In genomic region chr3:172193436-172193835, GRCh38 we compare ENCODE assay signal across 22 cellular contexts.
DNase-seq lines count a peak whose midpoint lies in the region; ATAC-seq and TF ChIP-seq lines count a peak whose summit lies in the region.
"Had no signal": no experiment of that assay in that cellular context is flagged by ENCODE, and none has a peak within 500 bp of the region (broad histone marks: within the 10 kb centered on the region; RNA-seq: fewer than 3 reads in every experiment).

No MANE protein-coding gene starts in this region.

- H3K4me3 ChIP-seq in trophoblast cell (ENCODE audit: low read depth, low read length) (no peak overlapping the region), tibial artery (no peak overlapping the region)
- H3K4me3 ChIP-seq: BLaER1, HAP-1 had no signal

- H4K91ac ChIP-seq in trophoblast cell (ENCODE audit: low read depth, low read length), result no peak overlapping the region

- no CpG with 5 or more reads among the region's 1 CpG for WGBS in trophoblast cell (ENCODE audit: extremely low coverage, insufficient coverage, insufficient read length)

- no peak overlapping the region for H2AK5ac ChIP-seq in trophoblast cell (ENCODE audit: low read length)

- intact Hi-C loops in Calu3 (cut with micrococcal nuclease; ENCODE audit: unreplicated experiment) (no loop called here), tibial artery (cut with DNase I; ENCODE audit: low total_unique reads) (no loop called here)

- no peak overlapping the region for H3K23ac ChIP-seq in trophoblast cell (ENCODE audit: low read length)

- no peak overlapping the region for H4K12ac ChIP-seq in trophoblast cell (ENCODE audit: low read depth, low read length)

- H3K4me3 Mint-ChIP-seq in Calu3 (ENCODE audit: low read depth, unreplicated experiment) (no peak overlapping the region), chondrocyte (ENCODE audit: unreplicated experiment) (no peak overlapping the region)
- no peak overlapping the region for H3K4me3 Mint-ChIP-seq in natural killer cell treated with Interleukin-12 subunit alpha and Interleukin-12 subunit beta and Interleukin-15 and Interleukin-18, amount 100 ng/mL, for 72 hours
- H3K4me3 Mint-ChIP-seq: CD8-positive, alpha-beta T cell had no signal

- BruUV-seq in Calu3 (replicated peaks; lab: Mats Ljungman, UMichigan), result no TSS peak

- no peak overlapping the region for H2AFZ ChIP-seq in trophoblast cell (ENCODE audit: insufficient read depth, low read length, poor library complexity)

- no peak overlapping the region for H3K14ac ChIP-seq in trophoblast cell (ENCODE audit: low read length)

- no peak overlapping the region for H2BK5ac ChIP-seq in trophoblast cell (ENCODE audit: low read depth, low read length, poor library complexity)

- H3K4ac ChIP-seq in trophoblast cell (ENCODE audit: low read depth, low read length), result no peak overlapping the region

- H3K27me3 Mint-ChIP-seq in Calu3 (ENCODE audit: unreplicated experiment) (no peaks in the 10 kb centered on the region), chondrocyte (ENCODE audit: low read depth) (no peaks in the 10 kb centered on the region)
- no peaks in the 10 kb centered on the region for H3K27me3 Mint-ChIP-seq in natural killer cell treated with Interleukin-12 subunit alpha and Interleukin-12 subunit beta and Interleukin-15 and Interleukin-18, amount 100 ng/mL, for 72 hours

- H3K4me1 ChIP-seq in trophoblast cell (ENCODE audit: control insufficient read depth in 1 of 2, insufficient read depth in 2 of 2, low read length in 2 of 2), result peaks cover 0 to 4% of the 10 kb centered on the region in 2 experiments
- peaks cover 0 to 39% (median 9%) of the 10 kb centered on the region in 4 donors for H3K4me1 ChIP-seq in tibial artery

- no peaks in the 10 kb centered on the region for H3K9me3 Mint-ChIP-seq in Calu3 (ENCODE audit: low read depth, unreplicated experiment)
- no peaks in the 10 kb centered on the region for H3K9me3 Mint-ChIP-seq in chondrocyte (ENCODE audit: low read depth)
- no peaks in the 10 kb centered on the region for H3K9me3 Mint-ChIP-seq in natural killer cell treated with Interleukin-12 subunit alpha and Interleukin-12 subunit beta and Interleukin-15 and Interleukin-18, amount 100 ng/mL, for 72 hours
- H3K9me3 Mint-ChIP-seq: CD8-positive, alpha-beta T cell had no signal

- H3K79me2 ChIP-seq in trophoblast cell (ENCODE audit: control insufficient read depth, insufficient read depth, low read length, poor library complexity), result peaks cover 2% of the 10 kb centered on the region

- no peak overlapping the region for H3K27ac ChIP-seq in trophoblast cell (ENCODE audit: low read depth, low read length)
- H3K27ac ChIP-seq in tibial artery, result no peak overlapping the region
- H3K27ac ChIP-seq: BLaER1, HL-60 had no signal

- CTCF ChIA-PET in Calu3 (lab: Charles Lee), result no interaction called here

- no peak for DNase-seq in Calu3
- DNase-seq in chondrocyte (ENCODE audit: low spot score), result no peak
- no peak for DNase-seq in natural killer cell treated with Interleukin-12 subunit alpha and Interleukin-12 subunit beta and Interleukin-15 and Interleukin-18, amount 100 ng/mL, for 72 hours (ENCODE audit: low spot score)
- no peak for DNase-seq in trophoblast cell
- DNase-seq in tibial artery, result no peak
- DNase-seq in NCI-H1092 (lab: John Stamatoyannopoulos, UW), result no peak
- DNase-seq in NCI-H2029 (lab: John Stamatoyannopoulos, UW), result no peak
- no peak for DNase-seq in NCI-H526 treated with DMSO at 0.1 percent for 48 hours (lab: John Stamatoyannopoulos, UW)
- DNase-seq: CD8-positive, alpha-beta T cell; DMS79; MM.1S; NCI-H1092 treated with DMSO at 0.1 percent for 48 hours; NCI-H2081 treated with DMSO at 0.1 percent for 48 hours; NCI-H510A; NCI-H774; OCI-M1; RPMI8226; SHP77 treated with DMSO at 0.1 percent for 48 hours; SK-N-SH had no signal

- H2BK120ac ChIP-seq in trophoblast cell (ENCODE audit: insufficient read depth, low read length, poor library complexity), result no peak overlapping the region

- H3K36me3 ChIP-seq in trophoblast cell (ENCODE audit: control insufficient read depth in 1 of 2, insufficient read depth in 2 of 2, low read length in 2 of 2) (no peaks in the 10 kb centered on the region), tibial artery (no peaks in the 10 kb centered on the region)
- H3K36me3 ChIP-seq: BLaER1, HAP-1 had no signal

- no peak for ATAC-seq in natural killer cell treated with Interleukin-12 subunit alpha and Interleukin-12 subunit beta and Interleukin-15 and Interleukin-18, amount 100 ng/mL, for 72 hours
- ATAC-seq: CD8-positive, alpha-beta T cell had no signal

- H2BK12ac ChIP-seq in trophoblast cell (ENCODE audit: low read length), result no peak overlapping the region

- H3K79me1 ChIP-seq in trophoblast cell (ENCODE audit: low read length), result no peaks in the 10 kb centered on the region

- H3K36me3 Mint-ChIP-seq in Calu3 (ENCODE audit: insufficient read depth, unreplicated experiment), result peaks cover 74% of the 10 kb centered on the region
- no peaks in the 10 kb centered on the region for H3K36me3 Mint-ChIP-seq in chondrocyte (ENCODE audit: low read depth)
- no peaks in the 10 kb centered on the region for H3K36me3 Mint-ChIP-seq in natural killer cell treated with Interleukin-12 subunit alpha and Interleukin-12 subunit beta and Interleukin-15 and Interleukin-18, amount 100 ng/mL, for 72 hours
- H3K36me3 Mint-ChIP-seq: CD8-positive, alpha-beta T cell had no signal

- H3K27ac Mint-ChIP-seq in Calu3 (ENCODE audit: unreplicated experiment), result peak overlapping the region; percentile 58
- peak overlapping the region; percentile 24 for H3K27ac Mint-ChIP-seq in chondrocyte (ENCODE audit: unreplicated experiment)
- peak overlapping the region; percentile 21 to 79 for H3K27ac Mint-ChIP-seq in natural killer cell treated with Interleukin-12 subunit alpha and Interleukin-12 subunit beta and Interleukin-15 and Interleukin-18, amount 100 ng/mL, for 72 hours
- H3K27ac Mint-ChIP-seq: CD8-positive, alpha-beta T cell had no signal

- TF ChIP-seq CTCF in Calu3 (IDR thresholded peaks at IDR 0.05; ENCODE audit: unreplicated experiment), result no peak
- TF ChIP-seq CTCF in chondrocyte (IDR thresholded peaks at IDR 0.05), result no peak
- no peak for TF ChIP-seq CTCF in tibial artery (IDR thresholded peaks at IDR 0.05)

- H3K27me3 ChIP-seq in trophoblast cell (ENCODE audit: insufficient read depth, low read length), result no peaks in the 10 kb centered on the region
- no peaks in the 10 kb centered on the region for H3K27me3 ChIP-seq in tibial artery
- H3K27me3 ChIP-seq: BLaER1 had no signal

- H3K4me1 Mint-ChIP-seq in Calu3 (ENCODE audit: low read depth, unreplicated experiment) (peaks cover 50% of the 10 kb centered on the region), chondrocyte (ENCODE audit: low read depth) (peaks cover 60% of the 10 kb centered on the region)
- H3K4me1 Mint-ChIP-seq in natural killer cell treated with Interleukin-12 subunit alpha and Interleukin-12 subunit beta and Interleukin-15 and Interleukin-18, amount 100 ng/mL, for 72 hours (ENCODE audit: low read depth in 2 of 2), result peaks cover 26 to 34% of the 10 kb centered on the region in 2 donors

- no peaks in the 10 kb centered on the region for H3K9me3 ChIP-seq in trophoblast cell (ENCODE audit: insufficient read depth, low read depth, low read length)
- no peaks in the 10 kb centered on the region for H3K9me3 ChIP-seq in tibial artery
- H3K9me3 ChIP-seq: HAP-1, SK-N-SH had no signal

- no peak overlapping the region for H4K8ac ChIP-seq in trophoblast cell (ENCODE audit: low read depth, low read length)

- H3K18ac ChIP-seq in trophoblast cell (ENCODE audit: low read length), result peak overlapping the region; percentile 51

- H3K4me2 ChIP-seq in trophoblast cell (ENCODE audit: low read length), result no peak overlapping the region
- H3K4me2 ChIP-seq: BLaER1, SK-N-SH had no signal

- no peak overlapping the region for H3K9ac ChIP-seq in trophoblast cell (ENCODE audit: low read length)
- H3K9ac ChIP-seq: BLaER1, SK-N-SH had no signal
